ENCODE assay signal across 16 cellular contexts in genomic region chrX:43939187-43939926, GRCh38. TPM values are rescaled to one million over a fixed set of nuclear protein-coding genes. Genes with fewer than 3 reads are reported as not detected.
A peak's percentile ranks its signal among the peaks of the same experiment; 100 is the strongest.
DNase-seq lines count a peak whose midpoint lies in the region; ATAC-seq, FAIRE-seq and TF ChIP-seq lines count a peak whose summit lies in the region.
"Had no signal": no experiment of that assay in that cellular context is flagged by ENCODE, and none has a peak within 500 bp of the region (broad histone marks: within the 10 kb centered on the region; RNA-seq: fewer than 3 reads in every experiment).

No MANE protein-coding gene starts in this region.

- FAIRE-seq in frontal cortex (lab: Jason Lieb, UNC): no peak

- no peaks in the 10 kb centered on the region for H3K36me3 Mint-ChIP-seq in brain
- H3K36me3 Mint-ChIP-seq in activated CD4-positive, alpha-beta memory T cell treated with anti-CD3 and anti-CD28 coated beads for 36 hours: no peaks in the 10 kb centered on the region
- H3K36me3 Mint-ChIP-seq: activated naive CD8-positive, alpha-beta T cell treated with anti-CD3 and anti-CD28 coated beads, Interleukin-2, amount 10 ng/mL, durations not matched to agents 7 days and 5 days had no signal

- H3K4me3 Mint-ChIP-seq in brain: no peak overlapping the region
- H3K4me3 Mint-ChIP-seq in activated CD4-positive, alpha-beta memory T cell treated with anti-CD3 and anti-CD28 coated beads for 36 hours: no peak overlapping the region
- H3K4me3 Mint-ChIP-seq: activated naive CD8-positive, alpha-beta T cell treated with anti-CD3 and anti-CD28 coated beads, Interleukin-2, amount 10 ng/mL, durations not matched to agents 7 days and 5 days had no signal

- H3K9me2 ChIP-seq in hepatocyte (replicated peaks; ENCODE audit: insufficient read depth): no peaks in the 10 kb centered on the region

- 91% methylated on average over 3 of the region's 3 CpGs for WGBS in hepatocyte (ENCODE audit: low lambda C conversion rate, missing lambda C conversion rate)

- CTCF ChIA-PET in activated CD4-positive, alpha-beta memory T cell treated with anti-CD3 and anti-CD28 coated beads for 36 hours (lab: Charles Lee): no interaction called here

- H3K4me3 ChIP-seq in cardiac muscle cell (no peak overlapping the region), right atrium auricular region (no peak overlapping the region), hepatocyte (no peak overlapping the region), tibial artery (no peak overlapping the region)
- H3K4me3 ChIP-seq: transverse colon had no signal

- TF ChIP-seq CTCF in cardiac muscle cell (IDR thresholded peaks at IDR 0.05; ENCODE audit: low read depth, low read length): peak; percentile 7
- TF ChIP-seq CTCF in right atrium auricular region (IDR thresholded peaks at IDR 0.05): peak in 1 of 2 donors; percentile 39
- peak in 1 of 2 experiments; percentile 39 for TF ChIP-seq CTCF in brain (conservative IDR thresholded peaks at IDR 0.05)
- peak; percentile 26 for TF ChIP-seq CTCF in hepatocyte (IDR thresholded peaks at IDR 0.05; ENCODE audit: poor library complexity)
- peak; percentile 18 to 32 for TF ChIP-seq CTCF in tibial artery (IDR thresholded peaks at IDR 0.05)

- no peaks in the 10 kb centered on the region for H3K79me2 ChIP-seq in hepatocyte

- H3K27me3 Mint-ChIP-seq in brain: peaks cover 4% of the 10 kb centered on the region
- H3K27me3 Mint-ChIP-seq in activated CD4-positive, alpha-beta memory T cell treated with anti-CD3 and anti-CD28 coated beads for 36 hours: no peaks in the 10 kb centered on the region

- H3K27ac Mint-ChIP-seq in brain: peak overlapping the region in 3 of 5 experiments; percentile 46 to 71 (median 70)
- no peak overlapping the region for H3K27ac Mint-ChIP-seq in activated CD4-positive, alpha-beta memory T cell treated with anti-CD3 and anti-CD28 coated beads for 36 hours
- H3K27ac Mint-ChIP-seq: activated naive CD8-positive, alpha-beta T cell treated with anti-CD3 and anti-CD28 coated beads, Interleukin-2, amount 10 ng/mL, durations not matched to agents 7 days and 5 days had no signal

- no peak overlapping the region for H2AFZ ChIP-seq in hepatocyte

- intact Hi-C loops in tibial artery (cut with DNase I; ENCODE audit: low total_unique reads): no loop called here
- intact Hi-C loops in activated CD4-positive, alpha-beta memory T cell treated with anti-CD3 and anti-CD28 coated beads for 36 hours (cut with micrococcal nuclease): no loop called here

- H3K4me1 Mint-ChIP-seq in brain: peaks cover 15% of the 10 kb centered on the region
- H3K4me1 Mint-ChIP-seq in activated CD4-positive, alpha-beta memory T cell treated with anti-CD3 and anti-CD28 coated beads for 36 hours (ENCODE audit: low read depth): no peaks in the 10 kb centered on the region
- H3K4me1 Mint-ChIP-seq: activated naive CD8-positive, alpha-beta T cell treated with anti-CD3 and anti-CD28 coated beads, Interleukin-2, amount 10 ng/mL, durations not matched to agents 7 days and 5 days had no signal

- H4K20me1 ChIP-seq in hepatocyte (ENCODE audit: insufficient read depth, poor library complexity, severe bottlenecking): no peaks in the 10 kb centered on the region

- ATAC-seq in GM18873 (IDR thresholded peaks at IDR 0.05; ENCODE audit: low FRiP score, unreplicated experiment): no peak

- H3K9me3 ChIP-seq in cardiac muscle cell (ENCODE audit: low read depth): no peaks in the 10 kb centered on the region
- H3K9me3 ChIP-seq in right atrium auricular region: no peaks in the 10 kb centered on the region
- H3K9me3 ChIP-seq in hepatocyte (ENCODE audit: low read depth): no peaks in the 10 kb centered on the region
- no peaks in the 10 kb centered on the region for H3K9me3 ChIP-seq in tibial artery
- H3K9me3 ChIP-seq: transverse colon had no signal

- no peaks in the 10 kb centered on the region for H3K27me3 ChIP-seq in cardiac muscle cell
- H3K27me3 ChIP-seq in right atrium auricular region: no peaks in the 10 kb centered on the region
- no peaks in the 10 kb centered on the region for H3K27me3 ChIP-seq in hepatocyte
- H3K27me3 ChIP-seq in tibial artery: no peaks in the 10 kb centered on the region
- H3K27me3 ChIP-seq: transverse colon had no signal

- no peak overlapping the region for H3K4me2 ChIP-seq in hepatocyte

- DNase-seq in cardiac muscle cell (ENCODE audit: low read depth in 1 of 2, low spot score in 1 of 2) (peak in 1 of 2 donors; percentile 34), right atrium auricular region (ENCODE audit: low spot score) (no peak), hepatocyte (ENCODE audit: low spot score) (no peak), tibial artery (no peak), frontal cortex (ENCODE audit: low spot score in 2 of 2) (no peak)
- DNase-seq in activated CD4-positive, alpha-beta memory T cell treated with anti-CD3 and anti-CD28 coated beads for 36 hours: no peak
- DNase-seq: activated CD4-positive, CD25-positive, alpha-beta regulatory T cell; activated naive CD8-positive, alpha-beta T cell treated with anti-CD3 and anti-CD28 coated beads, Interleukin-2, amount 10 ng/mL, durations not matched to agents 7 days and 5 days; DMS 273 treated with DMSO at 0.1 percent for 48 hours; H7; NCI-H2171; transverse colon had no signal

- H3K36me3 ChIP-seq in cardiac muscle cell: no peaks in the 10 kb centered on the region
- H3K36me3 ChIP-seq in right atrium auricular region: no peaks in the 10 kb centered on the region
- no peaks in the 10 kb centered on the region for H3K36me3 ChIP-seq in hepatocyte (replicated peaks; ENCODE audit: insufficient read depth, low read depth)
- no peaks in the 10 kb centered on the region for H3K36me3 ChIP-seq in tibial artery
- H3K36me3 ChIP-seq: transverse colon had no signal

- H3K4me1 ChIP-seq in cardiac muscle cell (ENCODE audit: low read depth) (no peaks in the 10 kb centered on the region), right atrium auricular region (no peaks in the 10 kb centered on the region), hepatocyte (ENCODE audit: insufficient read depth) (no peaks in the 10 kb centered on the region), tibial artery (peaks cover 0 to 10% (median 1%) of the 10 kb centered on the region in 4 donors)
- H3K4me1 ChIP-seq: transverse colon had no signal

- peaks cover 0 to 4% (median 0%) of the 10 kb centered on the region in 5 experiments for H3K9me3 Mint-ChIP-seq in brain
- H3K9me3 Mint-ChIP-seq in activated CD4-positive, alpha-beta memory T cell treated with anti-CD3 and anti-CD28 coated beads for 36 hours: no peaks in the 10 kb centered on the region
- H3K9me3 Mint-ChIP-seq: activated naive CD8-positive, alpha-beta T cell treated with anti-CD3 and anti-CD28 coated beads, Interleukin-2, amount 10 ng/mL, durations not matched to agents 7 days and 5 days had no signal

- POLR2A ChIA-PET in activated CD4-positive, alpha-beta memory T cell treated with anti-CD3 and anti-CD28 coated beads for 36 hours (lab: Charles Lee): no interaction called here

- H3K27ac ChIP-seq in cardiac muscle cell (no peak overlapping the region), right atrium auricular region (no peak overlapping the region), hepatocyte (no peak overlapping the region), tibial artery (no peak overlapping the region)
- H3K27ac ChIP-seq: transverse colon had no signal

RNA-seq across cellular contexts. Expression of gene NDP, which starts 33.8 kb away (rescaled TPM):
- total RNA-seq in cardiac muscle cell (not detected in 2 replicates), right atrium auricular region (under 1 TPM in 1 of 2 donors, not detected in 1; 0.20 TPM), hepatocyte (16.1 and 16.3 TPM in 2 replicates), frontal cortex (27.3 TPM)
- polyA plus RNA-seq in cardiac muscle cell (not detected in 2 replicates), brain (ENCODE audit: insufficient read depth, low read depth, low replicate concordance) (8.7 TPM), hepatocyte (12.2 and 12.5 TPM in 2 replicates)
- total RNA-seq in activated CD4-positive, alpha-beta memory T cell treated with anti-CD3 and anti-CD28 coated beads for 36 hours: not detected
- total RNA-seq: activated naive CD8-positive, alpha-beta T cell treated with anti-CD3 and anti-CD28 coated beads, Interleukin-2, amount 10 ng/mL, durations not matched to agents 7 days and 5 days; H7; mononuclear cell; osteocyte had no signal

RNA-seq across cellular contexts. Expression of gene MAOB, which starts 57.1 kb away (rescaled TPM):
- total RNA-seq in cardiac muscle cell (0.67 and 1.2 TPM in 2 replicates), right atrium auricular region (10 to 100 TPM; 21.0 to 64.3 TPM), hepatocyte (47.0 and 54.8 TPM in 2 replicates), frontal cortex (4.9 TPM)
- polyA plus RNA-seq in cardiac muscle cell (2.6 and 6.3 TPM in 2 replicates), brain (ENCODE audit: insufficient read depth, low read depth, low replicate concordance) (36.4 TPM), hepatocyte (65.1 and 80.5 TPM in 2 replicates)
- under 1 TPM; 0.19 to 0.27 TPM for total RNA-seq in activated CD4-positive, alpha-beta memory T cell treated with anti-CD3 and anti-CD28 coated beads for 36 hours
- total RNA-seq: activated naive CD8-positive, alpha-beta T cell treated with anti-CD3 and anti-CD28 coated beads, Interleukin-2, amount 10 ng/mL, durations not matched to agents 7 days and 5 days; osteocyte had no signal

Comparison
In these comparisons a context has a peak if more than half of its experiments do, and no peak if none do; other contexts are left out.
1. RNA of gene NDP, which starts 33.8 kb away (total RNA-seq): 27.3 TPM in frontal cortex (single experiment) and 16.1 to 16.3 TPM in hepatocyte; 0.20 TPM in right atrium auricular region, not detected in cardiac muscle cell and not detected in activated CD4-positive, alpha-beta memory T cell treated with anti-CD3 and anti-CD28 coated beads for 36 hours; every median in the first group is over 10 times any median in the second.